9 cellular contexts compared by ENCODE assay signal in genomic region chr11:47378011-47378835, GRCh38. TPM values are rescaled to one million over a fixed set of nuclear protein-coding genes. Genes with fewer than 3 reads are reported as not detected.
A peak's percentile ranks its signal among the peaks of the same experiment; 100 is the strongest.
DNase-seq lines count a peak whose midpoint lies in the region; ATAC-seq and FAIRE-seq lines count a peak whose summit lies in the region.
"Had no signal": no experiment of that assay in that cellular context is flagged by ENCODE, and none has a peak within 500 bp of the region (broad histone marks: within the 10 kb centered on the region; RNA-seq: fewer than 3 reads in every experiment).

SPI1 (minus strand) TSS chr11:47378547; CDS start chr11:47378353, 194 bp downstream.

- H3K27ac ChIP-seq in naive thymus-derived CD4-positive, alpha-beta T cell (ENCODE audit: low read depth, low read length), result no peak within 1 kb of the TSS

- no peak within 1 kb of the TSS for H3K4me3 ChIP-seq in naive thymus-derived CD4-positive, alpha-beta T cell (ENCODE audit: low read length)

- peak; percentile 84 for ATAC-seq in GM19372 (IDR thresholded peaks at IDR 0.05; ENCODE audit: low read depth, unreplicated experiment)
- ATAC-seq in HG03342 (IDR thresholded peaks at IDR 0.05; ENCODE audit: unreplicated experiment), result peak; percentile 87
- peak; percentile 44 for ATAC-seq in activated naive CD8-positive, alpha-beta T cell treated with anti-CD3 and anti-CD28 coated beads, Interleukin-2, amount 10 ng/mL, durations not matched to agents 7 days and 5 days (ENCODE audit: low read depth)
- ATAC-seq in naive thymus-derived CD4-positive, alpha-beta T cell, result peak; percentile 77

- DNase-seq in Ammon's horn (ENCODE audit: low spot score) (peak; percentile 74), HTR-8/SVneo (ENCODE audit: insufficient read length, low spot score) (no peak)
- DNase-seq in activated naive CD8-positive, alpha-beta T cell treated with anti-CD3 and anti-CD28 coated beads, Interleukin-2, amount 10 ng/mL, durations not matched to agents 7 days and 5 days, result no peak
- DNase-seq in naive thymus-derived CD4-positive, alpha-beta T cell, result no peak
- no peak for DNase-seq in activated CD4-positive, CD25-positive, alpha-beta regulatory T cell treated with anti-CD3 and anti-CD28 coated beads, Interleukin-2, amount 50 U/mL, for 72 hours
- DNase-seq in activated CD4-positive, alpha-beta T cell treated with anti-CD3 and anti-CD28 coated beads for 48 hours, result no peak

- POLR2A ChIA-PET in activated naive CD8-positive, alpha-beta T cell treated with anti-CD3 and anti-CD28 coated beads, Interleukin-2, amount 10 ng/mL, durations not matched to agents 7 days and 5 days (lab: Charles Lee), result interaction anchor here (1.7 kb wide), 1 partner anchor 13 kb away, joined by 4 read pairs; no protein-coding TSS in a partner anchor
- POLR2A ChIA-PET in naive thymus-derived CD4-positive, alpha-beta T cell (lab: Charles Lee), result interaction anchor here (0.6 to 2.9 kb wide), 8 partner anchors 10 to 1263 kb away, joined by 3 to 7 read pairs (median 3); no protein-coding TSS in a partner anchor

- no peak for FAIRE-seq in HTR-8/SVneo (lab: Jason Lieb, UNC)

- intact Hi-C loops in naive thymus-derived CD4-positive, alpha-beta T cell (cut with micrococcal nuclease), result no loop called here

- H3K9me3 Mint-ChIP-seq in activated naive CD8-positive, alpha-beta T cell treated with anti-CD3 and anti-CD28 coated beads, Interleukin-2, amount 10 ng/mL, durations not matched to agents 7 days and 5 days, result no peaks in the 10 kb centered on the region
- H3K9me3 Mint-ChIP-seq in naive thymus-derived CD4-positive, alpha-beta T cell, result no peaks in the 10 kb centered on the region

- H3K36me3 ChIP-seq in naive thymus-derived CD4-positive, alpha-beta T cell (ENCODE audit: control insufficient read depth in 2 of 3, insufficient read depth in 3 of 3, low read length in 3 of 3), result no peaks in the 10 kb centered on the region

- CTCF ChIA-PET in naive thymus-derived CD4-positive, alpha-beta T cell (lab: Charles Lee), result interaction anchor here (0.6 to 1.5 kb wide), 4 partner anchors 11 to 38 kb away, joined by 3 to 4 read pairs (median 3); no protein-coding TSS in a partner anchor

- H3K9me3 ChIP-seq in naive thymus-derived CD4-positive, alpha-beta T cell (ENCODE audit: control insufficient read depth in 2 of 3, low read length in 3 of 3), result no peaks in the 10 kb centered on the region

- H3K27me3 Mint-ChIP-seq in activated naive CD8-positive, alpha-beta T cell treated with anti-CD3 and anti-CD28 coated beads, Interleukin-2, amount 10 ng/mL, durations not matched to agents 7 days and 5 days, result peaks cover 6% of the 10 kb centered on the region
- no peaks in the 10 kb centered on the region for H3K27me3 Mint-ChIP-seq in naive thymus-derived CD4-positive, alpha-beta T cell

- no peaks in the 10 kb centered on the region for H3K27me3 ChIP-seq in naive thymus-derived CD4-positive, alpha-beta T cell (ENCODE audit: control insufficient read depth in 2 of 2, insufficient read depth in 2 of 2, low read length in 2 of 2)

- H3K27ac Mint-ChIP-seq in activated naive CD8-positive, alpha-beta T cell treated with anti-CD3 and anti-CD28 coated beads, Interleukin-2, amount 10 ng/mL, durations not matched to agents 7 days and 5 days, result peak within 1 kb of the TSS; percentile 38
- peak within 1 kb of the TSS in 3 of 9 donors; percentile 31 to 63 (median 34) for H3K27ac Mint-ChIP-seq in naive thymus-derived CD4-positive, alpha-beta T cell

- no peak within 1 kb of the TSS for H3K4me3 Mint-ChIP-seq in activated naive CD8-positive, alpha-beta T cell treated with anti-CD3 and anti-CD28 coated beads, Interleukin-2, amount 10 ng/mL, durations not matched to agents 7 days and 5 days
- peak within 1 kb of the TSS in 1 of 10 donors; percentile 27 for H3K4me3 Mint-ChIP-seq in naive thymus-derived CD4-positive, alpha-beta T cell

- peaks cover 2% of the 10 kb centered on the region for H3K4me1 Mint-ChIP-seq in activated naive CD8-positive, alpha-beta T cell treated with anti-CD3 and anti-CD28 coated beads, Interleukin-2, amount 10 ng/mL, durations not matched to agents 7 days and 5 days
- H3K4me1 Mint-ChIP-seq in naive thymus-derived CD4-positive, alpha-beta T cell, result peaks cover 0 to 23% (median 4%) of the 10 kb centered on the region in 7 donors

- H3K4me1 ChIP-seq in naive thymus-derived CD4-positive, alpha-beta T cell (ENCODE audit: control insufficient read depth in 2 of 2, insufficient read depth in 2 of 2, low read length in 2 of 2), result peaks cover 0 to 3% of the 10 kb centered on the region in 2 donors

- no peaks in the 10 kb centered on the region for H3K36me3 Mint-ChIP-seq in activated naive CD8-positive, alpha-beta T cell treated with anti-CD3 and anti-CD28 coated beads, Interleukin-2, amount 10 ng/mL, durations not matched to agents 7 days and 5 days
- H3K36me3 Mint-ChIP-seq in naive thymus-derived CD4-positive, alpha-beta T cell, result no peaks in the 10 kb centered on the region

RNA-seq across cellular contexts. Expression of gene SPI1, which starts in this region (rescaled TPM):
- 1 to 10 TPM; 2.9 to 3.5 TPM for total RNA-seq in activated naive CD8-positive, alpha-beta T cell treated with anti-CD3 and anti-CD28 coated beads, Interleukin-2, amount 10 ng/mL, durations not matched to agents 7 days and 5 days
- total RNA-seq in naive thymus-derived CD4-positive, alpha-beta T cell, result 100 to 1,000 TPM in 1 of 5 experiments, 10 to 100 TPM in 1, 1 to 10 TPM in 2, not detected in 1; 5.0 to 247 (median 17.8) TPM
- polyA plus RNA-seq in naive thymus-derived CD4-positive, alpha-beta T cell, result under 1 TPM in 1 of 2 donors, not detected in 1; 0.27 TPM
- polyA plus RNA-seq: AG04450 had no signal
